ENCODE assay signal across 11 cellular contexts in the genomic region with DNA sequence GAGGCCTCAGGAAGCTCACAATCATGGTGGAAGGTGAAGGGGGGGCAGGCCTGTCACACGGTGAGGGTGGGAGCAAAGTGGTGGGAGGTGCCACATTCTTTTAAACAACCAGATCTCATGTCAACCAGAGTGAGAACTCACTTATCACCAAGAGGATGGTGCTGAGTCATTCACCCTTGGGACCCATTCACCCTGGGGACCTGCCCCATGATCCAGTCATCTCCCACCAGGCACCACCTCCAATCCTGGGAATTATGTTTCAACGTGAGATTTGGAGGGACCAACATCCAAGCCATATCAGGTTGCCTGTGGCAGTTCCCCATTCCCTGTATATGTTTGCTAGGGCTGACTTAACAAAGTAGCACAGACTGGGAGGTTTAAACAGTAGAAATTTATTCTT.
"Had no signal": no experiment of that assay in that cellular context is flagged by ENCODE, and none has a peak within 500 bp of the region (broad histone marks: within the 10 kb centered on the region; RNA-seq: fewer than 3 reads in every experiment).

No MANE protein-coding gene starts in this region.

- FAIRE-seq: H1, H54 had no signal

- ATAC-seq: GM23338, HCT116 had no signal

- H3K9ac ChIP-seq: GM23248 had no signal

- H3K4me2 ChIP-seq: GM23338 had no signal

- H3K9me3 ChIP-seq: HAP-1 had no signal

- H3K36me3 ChIP-seq: HAP-1 had no signal

- H3K4me3 ChIP-seq: GM23248, GM23338, HAP-1 had no signal

- H3K4me1 ChIP-seq: HAP-1 had no signal

- H3K27ac ChIP-seq: GM23248 had no signal

- DNase-seq: GM23248, GOT3, H7, H9, HCEC 1CT, HFFc6 had no signal

- H2AFZ ChIP-seq: GM23248, GM23338 had no signal
